12 cellular contexts compared by ENCODE assay signal in the genomic region with DNA sequence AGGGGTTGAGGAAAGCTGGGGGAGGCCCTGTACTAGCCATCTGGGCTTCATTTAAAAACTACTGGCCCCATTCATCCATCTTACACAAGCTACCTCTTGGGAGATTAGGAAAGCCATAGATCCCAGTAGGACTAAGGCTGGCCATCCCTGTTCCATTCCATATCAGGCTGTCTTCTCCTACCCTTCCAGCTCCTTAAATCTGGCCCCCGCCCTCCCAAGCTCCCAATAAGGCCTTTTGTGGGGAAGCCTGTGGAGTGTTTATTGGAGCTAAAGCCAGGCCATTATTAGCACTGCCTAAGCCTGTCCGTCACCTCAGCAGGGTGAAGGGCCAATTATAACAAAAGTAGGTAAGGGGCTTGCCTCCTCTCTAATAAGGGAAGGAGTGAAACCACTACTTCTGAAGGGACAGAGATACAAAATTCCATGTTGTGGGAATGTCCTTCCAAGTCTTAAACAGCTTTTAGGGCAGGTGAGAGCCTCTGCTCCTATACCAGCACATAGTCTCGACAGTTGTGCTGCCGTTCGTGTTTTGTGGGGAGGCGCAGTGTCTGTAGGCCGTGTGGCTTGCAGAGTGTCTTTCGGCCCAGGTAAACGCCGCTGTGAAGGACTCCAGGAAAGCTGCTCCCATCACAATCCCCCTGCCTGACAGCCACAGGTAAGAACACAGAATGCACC. TPM values are rescaled to one million over a fixed set of nuclear protein-coding genes. Genes with fewer than 3 reads are reported as not detected.
A peak's percentile ranks its signal among the peaks of the same experiment; 100 is the strongest.
DNase-seq lines count a peak whose midpoint lies in the region; ATAC-seq, FAIRE-seq and TF ChIP-seq lines count a peak whose summit lies in the region.
"Had no signal": no experiment of that assay in that cellular context is flagged by ENCODE, and none has a peak within 500 bp of the region (broad histone marks: within the 10 kb centered on the region; RNA-seq: fewer than 3 reads in every experiment).

No MANE protein-coding gene starts in this region.

- H3K4me3 Mint-ChIP-seq in astrocyte (ENCODE audit: unreplicated experiment) (peak overlapping the region; percentile 91), type B pancreatic cell (peak overlapping the region; percentile 100)

- TF ChIP-seq CTCF in heart right ventricle (IDR thresholded peaks at IDR 0.05) (no peak), astrocyte (IDR thresholded peaks at IDR 0.05; ENCODE audit: insufficient read depth, low read depth, low read length) (no peak), type B pancreatic cell (conservative IDR thresholded peaks at IDR 0.05) (no peak)

- peaks cover 20 to 59% (median 39%) of the 10 kb centered on the region in 9 donors for H3K4me1 ChIP-seq in heart right ventricle
- H3K4me1 ChIP-seq in astrocyte (ENCODE audit: insufficient read depth, low read length), result peaks cover 32% of the 10 kb centered on the region
- H3K4me1 ChIP-seq in mucosa of rectum (ENCODE audit: control insufficient read depth in 2 of 2, insufficient read depth in 2 of 2, low read length in 2 of 2), result peaks cover 20 to 25% of the 10 kb centered on the region in 2 donors

- no peak for FAIRE-seq in astrocyte (lab: Jason Lieb, UNC)
- FAIRE-seq: D721Med had no signal

- WGBS in heart right ventricle, 2 donors, result 59 to 70% methylated on average over 10 of the region's 10 CpGs

- H3K4me1 Mint-ChIP-seq in astrocyte (ENCODE audit: low read depth, unreplicated experiment) (peaks cover 17% of the 10 kb centered on the region), type B pancreatic cell (ENCODE audit: unreplicated experiment) (peaks cover 45% of the 10 kb centered on the region)

- no peaks in the 10 kb centered on the region for H3K27me3 Mint-ChIP-seq in astrocyte (ENCODE audit: low read depth, unreplicated experiment)
- H3K27me3 Mint-ChIP-seq in type B pancreatic cell, result peaks cover 3% of the 10 kb centered on the region

- peak overlapping the region in 7 of 10 donors; percentile 93 to 99 (median 97) for H3K27ac ChIP-seq in heart right ventricle
- H3K27ac ChIP-seq in astrocyte (ENCODE audit: low read depth, low read length), result no peak overlapping the region
- H3K27ac ChIP-seq in mucosa of rectum (ENCODE audit: low read depth in 2 of 2, low read length in 2 of 2), result peak overlapping the region; percentile 97 to 99

- DNase-seq in heart right ventricle (no peak), Right ventricle myocardium superior (no peak), astrocyte (ENCODE audit: low read depth) (no peak), type B pancreatic cell (ENCODE audit: extremely low spot score, unreplicated experiment) (no peak), HUDEP-2 (lab: John Stamatoyannopoulos, UW; ENCODE audit: unreplicated experiment in 76 of 76) (no peak), NCI-H446 treated with DMSO at 0.1 percent for 48 hours (lab: John Stamatoyannopoulos, UW) (no peak)
- DNase-seq: anterior cingulate cortex, MV-4-11, spleen had no signal

- H3K79me2 ChIP-seq in astrocyte (ENCODE audit: insufficient read depth, low read length), result peaks cover 44% of the 10 kb centered on the region

- H3K27me3 ChIP-seq in heart right ventricle (no peaks in the 10 kb centered on the region), astrocyte (ENCODE audit: insufficient read depth, low read length) (no peaks in the 10 kb centered on the region), mucosa of rectum (ENCODE audit: control insufficient read depth in 2 of 2, insufficient read depth in 2 of 2, low read length in 2 of 2) (no peaks in the 10 kb centered on the region)
- H3K27me3 ChIP-seq: spleen had no signal

- peak overlapping the region in 6 of 10 donors; percentile 73 to 98 (median 85) for H3K4me3 ChIP-seq in heart right ventricle
- no peak overlapping the region for H3K4me3 ChIP-seq in astrocyte (ENCODE audit: insufficient read depth, low read depth, low read length)
- peak overlapping the region in 1 of 2 donors; percentile 99 for H3K4me3 ChIP-seq in mucosa of rectum (ENCODE audit: low read length in 2 of 2)

- ATAC-seq in heart right ventricle (no peak), Right ventricle myocardium superior (ENCODE audit: poor library complexity) (no peak), GM19395 (IDR thresholded peaks at IDR 0.05; ENCODE audit: unreplicated experiment) (no peak)

- H3K9ac ChIP-seq in astrocyte (ENCODE audit: low read length) (peak overlapping the region; percentile 99), mucosa of rectum (ENCODE audit: low read depth in 1 of 2, low read length in 2 of 2) (no peak overlapping the region)

- H4K20me1 ChIP-seq in astrocyte (ENCODE audit: insufficient read depth, low read length), result peaks cover 72% of the 10 kb centered on the region

- intact Hi-C loops in heart right ventricle (cut with DNase I) (loop anchor here in 2 of 10 donors (2.0 kb wide), 2 partner anchors 27 to 43 kb away; partner anchors contain the start of genes SMARCC2 (in 2 of the 2) and ZC3H10 (in 1 of the 2)), Right ventricle myocardium superior (cut with DNase I) (no loop called here)

- H3K36me3 ChIP-seq in heart right ventricle (peaks cover 8 to 77% (median 71%) of the 10 kb centered on the region in 9 donors), astrocyte (ENCODE audit: insufficient read depth, low read length) (peaks cover 47% of the 10 kb centered on the region), mucosa of rectum (ENCODE audit: control insufficient read depth in 2 of 2, insufficient read depth in 2 of 2, low read length in 2 of 2) (peaks cover 57 to 61% of the 10 kb centered on the region in 2 donors)

- H3K9me3 ChIP-seq in heart right ventricle (no peaks in the 10 kb centered on the region), astrocyte (ENCODE audit: insufficient read depth, low read depth, low read length) (no peaks in the 10 kb centered on the region), mucosa of rectum (ENCODE audit: control insufficient read depth in 2 of 2, low read length in 2 of 2) (no peaks in the 10 kb centered on the region)
- H3K9me3 ChIP-seq: spleen had no signal

- no peak overlapping the region for H2AFZ ChIP-seq in astrocyte (ENCODE audit: low read depth, low read length)

- H3K27ac Mint-ChIP-seq in astrocyte (ENCODE audit: unreplicated experiment) (peak overlapping the region; percentile 81), type B pancreatic cell (peak overlapping the region; percentile 100)

- H3K4me2 ChIP-seq in astrocyte (ENCODE audit: low read length), result peak overlapping the region; percentile 99

- H3K36me3 Mint-ChIP-seq in astrocyte (ENCODE audit: low read depth, unreplicated experiment), result peaks cover 44% of the 10 kb centered on the region
- peaks cover 55% of the 10 kb centered on the region for H3K36me3 Mint-ChIP-seq in type B pancreatic cell

- no peaks in the 10 kb centered on the region for H3K9me3 Mint-ChIP-seq in astrocyte (ENCODE audit: unreplicated experiment)
- no peaks in the 10 kb centered on the region for H3K9me3 Mint-ChIP-seq in type B pancreatic cell

RNA-seq across cellular contexts. Expression of gene MYL6, which starts 3.7 kb away (rescaled TPM):
- total RNA-seq in heart right ventricle (1,000 to 10,000 TPM in 1 of 10 donors, 100 to 1,000 TPM in 9; 355 to 1,188 (median 413) TPM), Right ventricle myocardium superior (513 TPM), astrocyte (2,485 and 2,685 TPM in 2 replicates), type B pancreatic cell (ENCODE audit: low replicate concordance) (1,223 and 1,943 TPM in 2 replicates)
- 1,000 to 10,000 TPM in 1 of 2 donors, 100 to 1,000 TPM in 1; 670 to 2,127 TPM for polyA plus RNA-seq in heart right ventricle

RNA-seq across cellular contexts. Expression of gene MYL6B, which starts 9.4 kb away (rescaled TPM):
- 10 to 100 TPM; 39.8 to 61.9 (median 49.9) TPM for total RNA-seq in heart right ventricle
- 10 to 100 TPM; 31.9 to 64.0 TPM for polyA plus RNA-seq in heart right ventricle
- 42.7 TPM for total RNA-seq in Right ventricle myocardium superior
- 110 and 118 TPM in 2 replicates for total RNA-seq in astrocyte
- 66.2 and 161 TPM in 2 replicates for total RNA-seq in type B pancreatic cell (ENCODE audit: low replicate concordance)

RNA-seq across cellular contexts. Expression of gene SMARCC2, which starts 27.5 kb away (rescaled TPM):
- 10 to 100 TPM; 56.2 to 81.9 (median 62.8) TPM for total RNA-seq in heart right ventricle
- 10 to 100 TPM; 16.2 to 28.8 TPM for polyA plus RNA-seq in heart right ventricle
- total RNA-seq in Right ventricle myocardium superior, result 63.4 TPM
- total RNA-seq in astrocyte, result 57.5 and 57.6 TPM in 2 replicates
- total RNA-seq in type B pancreatic cell (ENCODE audit: low replicate concordance), result 92.8 and 147 TPM in 2 replicates

RNA-seq across cellular contexts. Expression of gene ESYT1, which starts 33.7 kb away (rescaled TPM):
- total RNA-seq in heart right ventricle (10 to 100 TPM; 28.8 to 47.5 (median 31.9) TPM), Right ventricle myocardium superior (27.0 TPM), astrocyte (138 and 142 TPM in 2 replicates), type B pancreatic cell (ENCODE audit: low replicate concordance) (81.4 and 96.3 TPM in 2 replicates)
- polyA plus RNA-seq in heart right ventricle, result 10 to 100 TPM; 20.9 to 57.3 TPM

RNA-seq across cellular contexts. Expression of gene ZC3H10, which starts 43.7 kb away (rescaled TPM):
- total RNA-seq in heart right ventricle (1 to 10 TPM; 3.6 to 5.8 (median 4.9) TPM), Right ventricle myocardium superior (5.8 TPM), astrocyte (4.1 and 4.2 TPM in 2 replicates), type B pancreatic cell (ENCODE audit: low replicate concordance) (11.6 and 12.1 TPM in 2 replicates)
- 1 to 10 TPM; 2.1 to 3.4 TPM for polyA plus RNA-seq in heart right ventricle
